In genomic region chr14:61472025-61472672, GRCh38 we compare ENCODE assay signal across 8 cellular contexts.
A peak's percentile ranks its signal among the peaks of the same experiment; 100 is the strongest.
DNase-seq lines count a peak whose midpoint lies in the region; ATAC-seq and TF ChIP-seq lines count a peak whose summit lies in the region.

No MANE protein-coding gene starts in this region.

- H3K9me3 Mint-ChIP-seq in activated naive CD4-positive, alpha-beta T cell treated with anti-CD3 and anti-CD28 coated beads, Interleukin-2, amount 50 U/mL, for 24 hours: no peaks in the 10 kb centered on the region
- H3K9me3 Mint-ChIP-seq in nephron progenitor cell: no peaks in the 10 kb centered on the region

- no peaks in the 10 kb centered on the region for H3K27me3 Mint-ChIP-seq in activated naive CD4-positive, alpha-beta T cell treated with anti-CD3 and anti-CD28 coated beads, Interleukin-2, amount 50 U/mL, for 24 hours
- peaks cover 24% of the 10 kb centered on the region for H3K27me3 Mint-ChIP-seq in nephron progenitor cell (ENCODE audit: low read depth, poor library complexity)

- peak overlapping the region; percentile 94 for H3K27ac Mint-ChIP-seq in activated naive CD4-positive, alpha-beta T cell treated with anti-CD3 and anti-CD28 coated beads, Interleukin-2, amount 50 U/mL, for 24 hours
- no peak overlapping the region for H3K27ac Mint-ChIP-seq in nephron progenitor cell

- DNase-seq in NB4 (ENCODE audit: low read depth) (peak; percentile 90), Right ventricle myocardium superior (peak; percentile 77), nephron progenitor cell (no peak), iPS-NIHi7 (ENCODE audit: extremely low spot score) (no peak)

- intact Hi-C loops in Right ventricle myocardium superior (cut with DNase I): loop anchor here (10.0 kb wide), 1 partner anchor 53 kb away; no protein-coding TSS in a partner anchor

- TF ChIP-seq POLR2A in NB4 (IDR thresholded peaks at IDR 0.05; ENCODE audit: extremely low read depth, insufficient read length): no peak

- H3K4me3 Mint-ChIP-seq in activated naive CD4-positive, alpha-beta T cell treated with anti-CD3 and anti-CD28 coated beads, Interleukin-2, amount 50 U/mL, for 24 hours: peak overlapping the region; percentile 93
- H3K4me3 Mint-ChIP-seq in nephron progenitor cell: no peak overlapping the region

- TF ChIP-seq CTCF in NB4 (IDR thresholded peaks at IDR 0.05; ENCODE audit: low read depth, low read length) (no peak), nephron progenitor cell (IDR thresholded peaks at IDR 0.05) (no peak)

- H3K27ac ChIP-seq in skin epidermis: peak overlapping the region in 19 of 21 experiments; percentile 22 to 85 (median 62)

- peak; percentile 74 for ATAC-seq in Right ventricle myocardium superior (ENCODE audit: poor library complexity)
- ATAC-seq in HG02678 (IDR thresholded peaks at IDR 0.05; ENCODE audit: unreplicated experiment): no peak

- peaks cover 96% of the 10 kb centered on the region for H3K4me1 Mint-ChIP-seq in activated naive CD4-positive, alpha-beta T cell treated with anti-CD3 and anti-CD28 coated beads, Interleukin-2, amount 50 U/mL, for 24 hours
- peaks cover 30% of the 10 kb centered on the region for H3K4me1 Mint-ChIP-seq in nephron progenitor cell

- peaks cover 25% of the 10 kb centered on the region for H3K36me3 Mint-ChIP-seq in activated naive CD4-positive, alpha-beta T cell treated with anti-CD3 and anti-CD28 coated beads, Interleukin-2, amount 50 U/mL, for 24 hours
- no peaks in the 10 kb centered on the region for H3K36me3 Mint-ChIP-seq in nephron progenitor cell (ENCODE audit: low read depth)

- H3K4me3 ChIP-seq in GM08714 (ENCODE audit: low read length): peak overlapping the region; percentile 62; the same call in 1 of the 2 replicates
- H3K4me3 ChIP-seq in NB4 (ENCODE audit: low read depth, low read length): peak overlapping the region; percentile 68
- H3K4me3 ChIP-seq in skin epidermis: peak overlapping the region in 5 of 7 experiments; percentile 2 to 31 (median 14)

Comparison
In these comparisons a context has a peak if more than half of its experiments do, and no peak if none do; other contexts are left out.
1. H3K4me3 ChIP-seq: peak in every context shown above with its lines; median percentile 68 in NB4; 62 in GM08714; 14 in skin epidermis.
2. DNase-seq: peak in NB4 (single experiment) and Right ventricle myocardium superior (single experiment); none in nephron progenitor cell (single experiment) and iPS-NIHi7 (single experiment).